Comparison of ENCODE assay signal across 9 cellular contexts in the genomic region with DNA sequence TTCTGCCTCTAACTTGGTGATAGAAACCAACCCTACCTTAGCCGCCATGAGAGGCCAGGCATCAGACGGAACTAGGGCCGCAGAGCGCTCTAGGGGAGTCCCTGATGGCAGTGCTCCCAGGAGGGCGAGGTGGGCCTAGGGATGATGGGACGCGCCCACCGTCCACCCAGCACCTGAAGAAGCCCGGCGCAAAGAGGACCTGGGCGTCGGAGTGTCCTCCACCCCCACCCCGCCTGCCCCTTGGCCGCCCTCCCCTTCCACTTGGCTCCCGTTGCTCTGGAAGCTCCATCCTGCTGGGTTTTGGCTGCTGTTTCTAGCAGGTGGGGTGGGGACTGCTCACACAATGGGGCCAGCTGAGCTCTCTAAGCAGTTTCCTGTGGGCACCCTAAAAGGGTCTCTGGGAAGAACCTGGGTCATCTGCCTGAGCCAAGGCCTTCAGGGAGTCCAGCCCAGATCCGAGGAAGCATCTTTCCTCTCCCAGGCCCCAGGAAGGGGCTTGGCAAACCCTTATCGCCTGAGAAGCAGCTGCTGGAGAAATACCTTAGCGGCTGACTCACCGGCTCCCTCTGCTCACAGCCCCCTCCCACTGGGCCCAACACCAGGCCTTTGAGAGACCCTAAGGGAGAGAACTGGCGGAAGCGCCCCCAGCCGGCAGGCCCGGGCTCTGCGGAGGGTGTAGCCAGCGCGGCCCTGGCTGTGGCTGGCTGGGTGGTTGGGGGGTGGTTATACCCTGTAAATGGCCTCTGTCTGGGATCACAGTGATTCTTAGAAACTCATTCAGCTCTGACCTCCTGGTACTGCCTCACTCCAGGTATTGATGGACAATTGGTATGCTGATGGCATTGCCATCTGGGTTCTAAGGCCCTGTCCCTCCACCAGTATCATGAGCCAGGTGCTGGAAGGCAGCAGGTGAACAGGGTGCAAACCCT. TPM values are rescaled to one million over a fixed set of nuclear protein-coding genes. Genes with fewer than 3 reads are reported as not detected.
DNase-seq lines count a peak whose midpoint lies in the region; ATAC-seq and TF ChIP-seq lines count a peak whose summit lies in the region.
"Had no signal": no experiment of that assay in that cellular context is flagged by ENCODE, and none has a peak within 500 bp of the region (broad histone marks: within the 10 kb centered on the region; RNA-seq: fewer than 3 reads in every experiment).

No MANE protein-coding gene starts in this region.

- H3K4me3 ChIP-seq in thyroid gland (replicated peaks in 1 of 3) = no peak overlapping the region

- peak in 1 of 6 experiments; percentile 20 for TF ChIP-seq CTCF in thyroid gland (IDR thresholded peaks at IDR 0.05)

- H3K27me3 Mint-ChIP-seq in naive B cell = peaks cover 14 to 66% (median 49%) of the 10 kb centered on the region in 3 donors

- in situ Hi-C loops in KBM-7 (cut with MboI; ENCODE audit: low pct_unique_long_range_greater_than_20kb, low sequenced_read_pairs) = no loop called here

- H3K9me3 Mint-ChIP-seq in naive B cell = no peaks in the 10 kb centered on the region

- intact Hi-C loops in thyroid gland (cut with DNase I) = no loop called here

- WGBS in thyroid gland, 2 donors = 10 to 31% methylated on average over 2 to 22 of the region's 26 CpGs

- H3K27ac Mint-ChIP-seq in naive B cell = peak overlapping the region in 1 of 6 donors; percentile 72

- no peaks in the 10 kb centered on the region for H3K27me3 ChIP-seq in thyroid gland

- no peak for TF ChIP-seq POLR2A in thyroid gland (IDR thresholded peaks at IDR 0.05)

- H3K4me3 Mint-ChIP-seq in naive B cell = peak overlapping the region in 7 of 8 donors; percentile 30 to 88 (median 79)

- H3K36me3 Mint-ChIP-seq in naive B cell = no peaks in the 10 kb centered on the region

- no peaks in the 10 kb centered on the region for H3K9me3 ChIP-seq in thyroid gland

- ATAC-seq in naive B cell (ENCODE audit: low read depth in 2 of 2) = no peak

- no peaks in the 10 kb centered on the region for H3K36me3 ChIP-seq in thyroid gland

- peak; percentile 67 for DNase-seq in DMS79 treated with DMSO at 0.1 percent for 48 hours (lab: John Stamatoyannopoulos, UW)
- DNase-seq in NCI-H2081 (lab: John Stamatoyannopoulos, UW) = peak; percentile 69 to 83
- peak; percentile 89 for DNase-seq in ecto neural progenitor cell (ENCODE audit: low spot score)
- DNase-seq in naive B cell = no peak
- DNase-seq in activated CD8-positive, alpha-beta memory T cell treated with anti-CD3 and anti-CD28 coated beads for 24 hours = no peak
- no peak for DNase-seq in NOMO-1 (lab: John Stamatoyannopoulos, UW; ENCODE audit: unreplicated experiment in 2 of 2)
- DNase-seq in thyroid gland = no peak
- no peak for DNase-seq in KBM-7

- peaks cover 22 to 27% of the 10 kb centered on the region in 2 donors for H3K4me1 ChIP-seq in thyroid gland
- H3K4me1 ChIP-seq: parathyroid adenoma had no signal

- peaks cover 4 to 11% (median 9%) of the 10 kb centered on the region in 3 donors for H3K4me1 Mint-ChIP-seq in naive B cell

- no peak overlapping the region for H3K27ac ChIP-seq in thyroid gland
- H3K27ac ChIP-seq: parathyroid adenoma had no signal

RNA-seq across cellular contexts. Expression of a gene that starts 19.3 kb away (rescaled TPM):
- polyA plus RNA-seq in naive B cell (ENCODE audit: low read depth in 6 of 6) = not detected
- total RNA-seq in thyroid gland = 1 to 10 TPM in 3 of 4 donors, under 1 TPM in 1; 0.88 to 3.1 (median 2.1) TPM

RNA-seq across cellular contexts. Expression of a gene that starts 50.5 kb away (rescaled TPM):
- polyA plus RNA-seq in naive B cell (ENCODE audit: low read depth in 6 of 6) = 10 to 100 TPM in 1 of 6 donors, 1 to 10 TPM in 5; 2.5 to 13.7 (median 7.9) TPM
- 10 to 100 TPM; 29.7 to 53.5 (median 41.8) TPM for total RNA-seq in thyroid gland

Comparison
In these comparisons a context has a peak if more than half of its experiments do, and no peak if none do; other contexts are left out.
1. DNase-seq: peak in DMS79 treated with DMSO at 0.1 percent for 48 hours (single experiment), NCI-H2081 (2 of 2) and ecto neural progenitor cell (single experiment); none in naive B cell (single experiment), activated CD8-positive, alpha-beta memory T cell treated with anti-CD3 and anti-CD28 coated beads for 24 hours (single experiment), NOMO-1 (0 of 2), thyroid gland (0 of 2) and KBM-7 (single experiment).